Comparison of ENCODE assay signal across 15 cellular contexts in genomic region chr18:75249192-75249551, GRCh38. TPM values are rescaled to one million over a fixed set of nuclear protein-coding genes. Genes with fewer than 3 reads are reported as not detected.
A peak's percentile ranks its signal among the peaks of the same experiment; 100 is the strongest.
DNase-seq lines count a peak whose midpoint lies in the region; ATAC-seq and TF ChIP-seq lines count a peak whose summit lies in the region.
"Had no signal": no experiment of that assay in that cellular context is flagged by ENCODE, and none has a peak within 500 bp of the region (broad histone marks: within the 10 kb centered on the region; RNA-seq: fewer than 3 reads in every experiment).

No MANE protein-coding gene starts in this region.

- peak overlapping the region; percentile 55 to 98 for H3K27ac Mint-ChIP-seq in T-cell

- POLR2A ChIA-PET in T-cell (lab: Charles Lee), result interaction anchor here in 1 of 2 donors (0.6 kb wide), 1 partner anchor 13 kb away, joined by 3 read pairs; no protein-coding TSS in a partner anchor

- peak overlapping the region in 2 of 3 donors; percentile 34 to 85 for H3K4me3 Mint-ChIP-seq in T-cell
- H3K4me3 Mint-ChIP-seq: neural crest cell had no signal

- no peaks in the 10 kb centered on the region for H3K36me3 ChIP-seq in stomach smooth muscle (ENCODE audit: control insufficient read depth in 2 of 2, insufficient read depth in 2 of 2, low read length in 2 of 2)
- H3K36me3 ChIP-seq in MG63, result no peaks in the 10 kb centered on the region
- no peaks in the 10 kb centered on the region for H3K36me3 ChIP-seq in prostate gland
- H3K36me3 ChIP-seq: SJSA1 had no signal

- H3K27me3 Mint-ChIP-seq in T-cell, result no peaks in the 10 kb centered on the region

- H3K9me3 ChIP-seq in stomach smooth muscle (ENCODE audit: control insufficient read depth in 2 of 2, low read length in 2 of 2) (no peaks in the 10 kb centered on the region), MG63 (no peaks in the 10 kb centered on the region), prostate gland (no peaks in the 10 kb centered on the region)
- H3K9me3 ChIP-seq: SJSA1 had no signal

- TF ChIP-seq CTCF in prostate gland (IDR thresholded peaks at IDR 0.05), result no peak

- H3K4me3 ChIP-seq in stomach smooth muscle (ENCODE audit: low read length in 2 of 2) (peak overlapping the region in 1 of 2 donors; percentile 71), MG63 (no peak overlapping the region), prostate gland (no peak overlapping the region)
- H3K4me3 ChIP-seq: SJSA1 had no signal

- no peaks in the 10 kb centered on the region for H3K36me3 Mint-ChIP-seq in T-cell

- peaks cover 81 to 85% (median 82%) of the 10 kb centered on the region in 3 donors for H3K4me1 Mint-ChIP-seq in T-cell

- H3K4me1 ChIP-seq in stomach smooth muscle (ENCODE audit: control insufficient read depth, insufficient read depth, low read length) (peaks cover 48% of the 10 kb centered on the region), prostate gland (replicated peaks) (no peaks in the 10 kb centered on the region)

- no peak for ATAC-seq in T-cell (replicated peaks in 1 of 4)

- DNase-seq in NCI-H146 (lab: John Stamatoyannopoulos, UW) (peak; percentile 53), NCI-H146 treated with DMSO at 0.1 percent for 48 hours (lab: John Stamatoyannopoulos, UW; ENCODE audit: unreplicated experiment) (no peak), T-cell (no peak), MG63 (no peak), NCI-H1417 (lab: John Stamatoyannopoulos, UW) (no peak), prostate gland (ENCODE audit: low spot score) (no peak)
- DNase-seq: activated T-cell treated with anti-CD3 and anti-CD28 coated beads, Interleukin-2, amount 50 U/mL, for 48 hours; cerebellar nuclear complex; GOT3; NCI-H1105 treated with DMSO at 0.1 percent for 48 hours had no signal

- intact Hi-C loops in prostate gland (cut with DNase I), result loop anchor here (5.0 kb wide), 1 partner anchor 42 kb away; the partner anchor contains the start of gene PTGR3

- 98% methylated on average over 9 of the region's 9 CpGs for WGBS in prostate gland

- H3K9me3 Mint-ChIP-seq in T-cell, result peaks cover 0 to 3% (median 0%) of the 10 kb centered on the region in 3 donors
- H3K9me3 Mint-ChIP-seq: neural crest cell had no signal

- CTCF ChIA-PET in T-cell (lab: Charles Lee), result no interaction called here

- no peaks in the 10 kb centered on the region for H3K27me3 ChIP-seq in layer of hippocampus (ENCODE audit: control insufficient read depth, insufficient read depth, low read length)
- no peaks in the 10 kb centered on the region for H3K27me3 ChIP-seq in stomach smooth muscle (ENCODE audit: control insufficient read depth in 1 of 2, insufficient read depth in 2 of 2, low read length in 2 of 2)
- H3K27me3 ChIP-seq in MG63, result no peaks in the 10 kb centered on the region
- H3K27me3 ChIP-seq in prostate gland (replicated peaks; ENCODE audit: insufficient read depth), result no peaks in the 10 kb centered on the region
- H3K27me3 ChIP-seq: SJSA1 had no signal

- H3K27ac ChIP-seq in layer of hippocampus (ENCODE audit: low read depth, low read length) (peak overlapping the region; percentile 70), stomach smooth muscle (ENCODE audit: low read length) (peak overlapping the region; percentile 75), prostate gland (no peak overlapping the region)
- H3K27ac ChIP-seq: 22Rv1 had no signal

- no peak for TF ChIP-seq POLR2A in prostate gland (IDR thresholded peaks at IDR 0.05)

- H3K9ac ChIP-seq in stomach smooth muscle (ENCODE audit: low read length in 2 of 2), result no peak overlapping the region

RNA-seq across cellular contexts. Expression of gene TSHZ1, which starts 38.6 kb away (rescaled TPM):
- total RNA-seq in T-cell (10 to 100 TPM; 26.5 to 31.3 (median 28.2) TPM), prostate gland (10 to 100 TPM; 18.2 to 48.6 TPM)
- total RNA-seq in MG63 (2014; rRNA removed; shearing (Covaris generic); ENCODE audit: low replicate concordance), result 4.4 and 4.5 TPM in 2 replicates

RNA-seq across cellular contexts. Expression of gene PTGR3, which starts 40.2 kb away (rescaled TPM):
- total RNA-seq in T-cell (10 to 100 TPM; 32.8 to 44.1 (median 36.5) TPM), prostate gland (10 to 100 TPM; 25.6 to 32.2 TPM)
- 8.0 and 21.6 TPM in 2 replicates for total RNA-seq in MG63 (2014; rRNA removed; shearing (Covaris generic); ENCODE audit: low replicate concordance)

Comparison
In these comparisons a context has a peak if more than half of its experiments do, and no peak if none do; other contexts are left out.
1. H3K27ac ChIP-seq: peak in layer of hippocampus (single experiment) and stomach smooth muscle (single experiment); none in prostate gland (0 of 2).